In genomic region chr16:5928476-5929055, GRCh38 we compare ENCODE assay signal across 21 cellular contexts.
DNase-seq lines count a peak whose midpoint lies in the region; ATAC-seq, FAIRE-seq and TF ChIP-seq lines count a peak whose summit lies in the region.
"Had no signal": no experiment of that assay in that cellular context is flagged by ENCODE, and none has a peak within 500 bp of the region (broad histone marks: within the 10 kb centered on the region; RNA-seq: fewer than 3 reads in every experiment).

No MANE protein-coding gene starts in this region.

- H3K4me2 ChIP-seq in MM.1S (ENCODE audit: low read depth, low read length): no peak overlapping the region
- H3K4me2 ChIP-seq: BLaER1 treated with 17β-estradiol and CSF1 and Interleukin-3, amounts not matched to agents 10 nM and 100 nM had no signal

- H3K27me3 ChIP-seq in endodermal cell (ENCODE audit: control insufficient read depth, insufficient read depth, low read length, poor library complexity, severe bottlenecking) (no peaks in the 10 kb centered on the region), MM.1S (replicated peaks; ENCODE audit: insufficient read depth, low read length) (no peaks in the 10 kb centered on the region)
- H3K27me3 ChIP-seq: BLaER1 treated with 17β-estradiol and CSF1 and Interleukin-3, amounts not matched to agents 10 nM and 100 nM had no signal

- no peaks in the 10 kb centered on the region for H3K36me3 ChIP-seq in endodermal cell (ENCODE audit: control insufficient read depth, insufficient read depth, low read length)
- no peaks in the 10 kb centered on the region for H3K36me3 ChIP-seq in MM.1S (replicated peaks; ENCODE audit: insufficient read depth, low read length)
- H3K36me3 ChIP-seq: BLaER1 treated with 17β-estradiol and CSF1 and Interleukin-3, amounts not matched to agents 10 nM and 100 nM had no signal

- peak overlapping the region; percentile 69 for H3K27ac Mint-ChIP-seq in endodermal cell
- H3K27ac Mint-ChIP-seq: CD8-positive, alpha-beta memory T cell; HFFc6 had no signal

- H3K9me3 ChIP-seq in endodermal cell (ENCODE audit: control insufficient read depth, low read length) (no peaks in the 10 kb centered on the region), MM.1S (replicated peaks; ENCODE audit: insufficient read depth, low read length) (no peaks in the 10 kb centered on the region)

- peaks cover 3% of the 10 kb centered on the region for H3K9me3 Mint-ChIP-seq in endodermal cell

- H3K4me1 ChIP-seq in endodermal cell (ENCODE audit: control insufficient read depth, insufficient read depth, low read length) (peaks cover 11% of the 10 kb centered on the region), MM.1S (ENCODE audit: low read length) (no peaks in the 10 kb centered on the region)

- H3K36me3 Mint-ChIP-seq in endodermal cell (ENCODE audit: low read depth): no peaks in the 10 kb centered on the region
- H3K36me3 Mint-ChIP-seq: CD8-positive, alpha-beta memory T cell had no signal

- peaks cover 21% of the 10 kb centered on the region for H3K27me3 Mint-ChIP-seq in endodermal cell (ENCODE audit: insufficient read depth)
- H3K27me3 Mint-ChIP-seq: CD8-positive, alpha-beta memory T cell had no signal

- H3K4me3 ChIP-seq in endodermal cell (ENCODE audit: low read length) (no peak overlapping the region), MM.1S (ENCODE audit: low read length) (no peak overlapping the region)
- H3K4me3 ChIP-seq: BLaER1 treated with 17β-estradiol and CSF1 and Interleukin-3, amounts not matched to agents 10 nM and 100 nM had no signal

- no peak for FAIRE-seq in GM12891 (lab: Jason Lieb, UNC)
- FAIRE-seq: A204.1, D721Med, GM12892 had no signal

- H3K9me2 ChIP-seq in MM.1S (replicated peaks; ENCODE audit: insufficient read depth, low read length): no peaks in the 10 kb centered on the region

- H2AFZ ChIP-seq in MM.1S (ENCODE audit: low read length): no peak overlapping the region

- H3F3A ChIP-seq in MM.1S (ENCODE audit: insufficient read depth, low read length): no peaks in the 10 kb centered on the region

- H3K79me2 ChIP-seq in MM.1S (ENCODE audit: low read length): no peaks in the 10 kb centered on the region

- H3K27ac ChIP-seq in endodermal cell (ENCODE audit: low read depth, low read length) (no peak overlapping the region), MM.1S (ENCODE audit: low read length) (no peak overlapping the region)
- H3K27ac ChIP-seq: BLaER1 treated with 17β-estradiol and CSF1 and Interleukin-3, amounts not matched to agents 10 nM and 100 nM had no signal

- ATAC-seq in HG02938 (IDR thresholded peaks at IDR 0.05; ENCODE audit: unreplicated experiment): no peak
- no peak for ATAC-seq in stimulated activated naive CD8-positive, alpha-beta T cell treated with anti-CD3 and anti-CD28 coated beads, Interleukin-15, Interleukin-2, amounts not matched to agents 100 U/mL and 50 U/mL, for 24 hours

- H3K4me3 Mint-ChIP-seq in endodermal cell: no peak overlapping the region
- H3K4me3 Mint-ChIP-seq: CD8-positive, alpha-beta memory T cell; HFFc6 had no signal

- DNase-seq in DMS153 treated with DMSO at 0.1 percent for 48 hours (lab: John Stamatoyannopoulos, UW; ENCODE audit: unreplicated experiment) (peak; percentile 66), NCI-H2029 (lab: John Stamatoyannopoulos, UW) (peak; percentile 19), endodermal cell (peak; percentile 72), medulla oblongata (ENCODE audit: extremely low spot score) (peak; percentile 80), GM12891 (ENCODE audit: insufficient read length, low spot score) (no peak), MM.1S (no peak)
- DNase-seq in stimulated activated naive CD8-positive, alpha-beta T cell treated with anti-CD3 and anti-CD28 coated beads, Interleukin-15, Interleukin-2, amounts not matched to agents 100 U/mL and 50 U/mL, for 24 hours: no peak
- DNase-seq: CD8-positive, alpha-beta memory T cell; GF-D8; GOT3; HFFc6; NCI-H1105 treated with DMSO at 0.1 percent for 48 hours; NCI-H1930; NCI-H510A treated with DMSO at 0.1 percent for 48 hours; RPMI8226; SIG-M5 had no signal

- no peak overlapping the region for H3K9ac ChIP-seq in endodermal cell (ENCODE audit: extremely low read depth, low read length, poor library complexity, severe bottlenecking)
- no peak overlapping the region for H3K9ac ChIP-seq in MM.1S (ENCODE audit: low read length)
- H3K9ac ChIP-seq: BLaER1 treated with 17β-estradiol and CSF1 and Interleukin-3, amounts not matched to agents 10 nM and 100 nM had no signal

- TF ChIP-seq POLR2A in GM12891 (IDR thresholded peaks at IDR 0.05; ENCODE audit: low read depth, low read length): no peak

- TF ChIP-seq CTCF in endodermal cell (conservative IDR thresholded peaks at IDR 0.05) (no peak), MM.1S (IDR thresholded peaks at IDR 0.05; ENCODE audit: low read length) (no peak)

- WGBS in endodermal cell (ENCODE audit: insufficient coverage in 1 of 2, insufficient read length in 1 of 2), 2 experiments: 30 to 36% methylated on average over 3 to 4 of the region's 4 CpGs

- peaks cover 46% of the 10 kb centered on the region for H3K4me1 Mint-ChIP-seq in endodermal cell
- H3K4me1 Mint-ChIP-seq: CD8-positive, alpha-beta memory T cell had no signal

- H4K20me1 ChIP-seq in MM.1S (ENCODE audit: insufficient read depth, low read length): no peaks in the 10 kb centered on the region
- H4K20me1 ChIP-seq: BLaER1 treated with 17β-estradiol and CSF1 and Interleukin-3, amounts not matched to agents 10 nM and 100 nM had no signal

TF ChIP-seq in GM12891, 5 proteins besides CTCF, POLR2A, EP300 and RAD21:
- TF ChIP-seq POU2F2 (IDR thresholded peaks at IDR 0.05; ENCODE audit: low read depth, low read length) (no peak), TAF1 (IDR thresholded peaks at IDR 0.05; ENCODE audit: low read depth, low read length) (no peak), PAX5 (IDR thresholded peaks at IDR 0.05; ENCODE audit: insufficient read depth, low read length, severe bottlenecking) (no peak), POLR2AphosphoS5 (IDR thresholded peaks at IDR 0.05; ENCODE audit: low read depth, low read length) (no peak)

Comparison
In these comparisons a context has a peak if more than half of its experiments do, and no peak if none do; other contexts are left out.
1. DNase-seq: peak in DMS153 treated with DMSO at 0.1 percent for 48 hours (single experiment), NCI-H2029 (single experiment), endodermal cell (single experiment) and medulla oblongata (single experiment); none in GM12891 (single experiment), MM.1S (single experiment) and stimulated activated naive CD8-positive, alpha-beta T cell treated with anti-CD3 and anti-CD28 coated beads, Interleukin-15, Interleukin-2, amounts not matched to agents 100 U/mL and 50 U/mL, for 24 hours (single experiment).